29 cellular contexts compared by ENCODE assay signal in the genomic region with DNA sequence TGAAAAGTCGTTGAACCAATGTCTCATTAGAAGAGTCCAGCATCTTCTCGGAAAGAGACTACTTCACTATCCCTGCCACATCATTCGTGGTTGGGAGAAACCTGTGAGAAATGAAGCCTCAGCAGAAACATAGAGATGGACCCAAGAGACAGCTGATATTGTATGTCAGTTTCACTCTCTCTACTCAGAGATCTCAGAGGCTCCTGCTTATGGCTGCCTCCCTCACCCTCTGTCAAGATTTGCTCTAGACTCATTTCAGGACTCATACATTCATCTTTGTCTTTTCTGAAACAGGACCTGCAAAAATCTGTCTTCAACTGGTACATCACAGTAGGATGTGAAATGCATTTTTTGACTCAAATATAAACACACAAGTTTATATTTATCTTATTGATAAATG.
"Had no signal": no experiment of that assay in that cellular context is flagged by ENCODE, and none has a peak within 500 bp of the region (broad histone marks: within the 10 kb centered on the region; RNA-seq: fewer than 3 reads in every experiment).

No MANE protein-coding gene starts in this region.

- DNase-seq: hypothalamus; immature natural killer cell; kidney; left colon; left lung; lower lobe of right lung; mammary epithelial cell; naive thymus-derived CD8-positive, alpha-beta T cell; occipital lobe; ovary; right lobe of liver; stimulated activated CD4-positive, alpha-beta T cell treated with anti-CD3 and anti-CD28 coated beads, Interleukin-1b, Interleukin-23, amount 100 ng/mL, for 48 hours; stimulated activated CD4-positive, alpha-beta T cell treated with anti-CD3 and anti-CD28 coated beads, Interleukin-2, amount 100 ng/mL, for 48 hours; stimulated activated CD4-positive, alpha-beta T cell treated with anti-CD3 and anti-CD28 coated beads, Interleukin-4, amount 100 ng/mL, for 4 hours; stimulated activated CD8-positive, alpha-beta memory T cell treated with anti-CD3 and anti-CD28 coated beads, Interleukin-4, amount 100 ng/mL, for 48 hours; stimulated activated naive CD4-positive, alpha-beta T cell treated with Interleukin-2 at 50 U/mL for 16 hours; stomach; testis; thyroid gland; transverse colon; upper lobe of left lung had no signal

- H3K4me1 ChIP-seq: left lung, lower lobe of right lung, right atrium auricular region, right lobe of liver, stomach, testis, thyroid gland, transverse colon, upper lobe of left lung, vagina had no signal

- H3K27ac Mint-ChIP-seq: immature natural killer cell; naive thymus-derived CD8-positive, alpha-beta T cell; nephron; progenitor cell of endocrine pancreas; stimulated activated memory B cell treated with anti-CD40 and anti-IgM and Interleukin-4, amounts not matched to agents 10 μg/mL and 1 μg/mL and 100 μg/mL, for 72 hours had no signal

- H3K27ac ChIP-seq: left lung, lower lobe of right lung, neutrophil, ovary, right atrium auricular region, right lobe of liver, stomach, testis, thyroid gland, transverse colon, upper lobe of left lung, vagina had no signal

- H3K4me3 Mint-ChIP-seq: immature natural killer cell; naive thymus-derived CD8-positive, alpha-beta T cell; nephron; neural crest cell; stimulated activated memory B cell treated with anti-CD40 and anti-IgM and Interleukin-4, amounts not matched to agents 10 μg/mL and 1 μg/mL and 100 μg/mL, for 72 hours had no signal

- ATAC-seq: left colon; left lung; lower lobe of right lung; naive thymus-derived CD8-positive, alpha-beta T cell; right lobe of liver; stimulated activated memory B cell treated with anti-CD40 and anti-IgM and Interleukin-4, amounts not matched to agents 10 μg/mL and 1 μg/mL and 100 μg/mL, for 72 hours had no signal

- H3K9me3 ChIP-seq: lower lobe of right lung, neutrophil, ovary, right atrium auricular region, right lobe of liver, stomach, testis, thyroid gland, transverse colon, upper lobe of left lung, vagina had no signal

- H3K4me3 ChIP-seq: left lung, lower lobe of right lung, ovary, right atrium auricular region, right lobe of liver, smooth muscle cell, stomach, testis, thyroid gland, transverse colon, upper lobe of left lung, vagina had no signal

- H3K27me3 ChIP-seq: left lung, neutrophil, ovary, right atrium auricular region, right lobe of liver, stomach, testis, thyroid gland, transverse colon, upper lobe of left lung, vagina had no signal

- H3K9me3 Mint-ChIP-seq: nephron; stimulated activated memory B cell treated with anti-CD40 and anti-IgM and Interleukin-4, amounts not matched to agents 10 μg/mL and 1 μg/mL and 100 μg/mL, for 72 hours had no signal

- H3K4me2 ChIP-seq: smooth muscle cell had no signal

- H3K36me3 ChIP-seq: left lung, lower lobe of right lung, neutrophil, ovary, right atrium auricular region, right lobe of liver, stomach, thyroid gland, transverse colon, upper lobe of left lung, vagina had no signal

- H3K4me1 Mint-ChIP-seq: immature natural killer cell; naive thymus-derived CD8-positive, alpha-beta T cell; nephron; neural crest cell; stimulated activated memory B cell treated with anti-CD40 and anti-IgM and Interleukin-4, amounts not matched to agents 10 μg/mL and 1 μg/mL and 100 μg/mL, for 72 hours had no signal

- H3K27me3 Mint-ChIP-seq: naive thymus-derived CD8-positive, alpha-beta T cell; progenitor cell of endocrine pancreas; stimulated activated memory B cell treated with anti-CD40 and anti-IgM and Interleukin-4, amounts not matched to agents 10 μg/mL and 1 μg/mL and 100 μg/mL, for 72 hours had no signal
